ENCODE assay signal across 17 cellular contexts in the genomic region with DNA sequence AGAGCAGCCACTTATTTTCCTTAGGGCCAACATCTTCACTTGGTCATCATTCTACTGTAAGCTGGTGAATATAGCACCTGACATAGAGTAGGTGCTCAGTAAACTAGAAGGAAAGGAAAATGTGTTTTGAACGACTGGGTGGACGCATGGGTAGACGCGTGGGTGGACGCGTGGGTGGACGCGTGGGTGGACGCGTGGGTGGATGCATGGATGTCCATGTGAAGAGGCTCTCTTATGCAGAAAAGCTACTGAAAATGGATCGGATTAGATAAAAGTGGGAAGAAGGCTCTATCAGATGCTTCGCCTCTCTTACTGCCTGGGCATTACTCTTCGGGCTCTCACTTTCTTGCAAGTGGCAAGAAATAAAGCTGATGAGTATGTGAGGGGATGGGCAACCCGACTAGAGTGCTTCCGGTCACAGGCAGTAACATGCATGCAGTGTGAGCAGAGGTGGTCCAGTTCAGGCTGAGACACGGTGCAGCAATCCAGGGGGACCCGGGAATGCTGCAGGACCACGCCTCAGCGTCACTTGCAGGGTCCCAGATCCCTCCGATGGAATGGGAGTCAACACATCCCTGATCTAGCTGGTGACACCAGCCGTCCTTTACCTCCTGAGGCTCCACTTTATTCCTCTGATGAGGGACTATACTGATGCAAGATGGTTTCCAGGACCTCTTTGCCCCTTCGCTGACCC.
DNase-seq lines count a peak whose midpoint lies in the region; ATAC-seq, FAIRE-seq and TF ChIP-seq lines count a peak whose summit lies in the region.
"Had no signal": no experiment of that assay in that cellular context is flagged by ENCODE, and none has a peak within 500 bp of the region (broad histone marks: within the 10 kb centered on the region; RNA-seq: fewer than 3 reads in every experiment).

No MANE protein-coding gene starts in this region.

- H3K18ac ChIP-seq in H1 (ENCODE audit: extremely low read depth, low read length), result no peak overlapping the region

- H3K9me3 ChIP-seq in H1 (ENCODE audit: insufficient read depth in 2 of 2, low read depth in 1 of 2, low read length in 1 of 2) (no peaks in the 10 kb centered on the region), sigmoid colon (no peaks in the 10 kb centered on the region), PC-3 (ENCODE audit: low read length) (no peaks in the 10 kb centered on the region)
- H3K9me3 ChIP-seq: SJCRH30 had no signal

- intact Hi-C loops in sigmoid colon (cut with DNase I), result no loop called here
- intact Hi-C loops in PC-3 (cut with micrococcal nuclease), result loop anchor here (5.0 kb wide), 1 partner anchor 139 kb away; a partner anchor contains a TSS

- no peak for ATAC-seq in PC-3
- ATAC-seq: activated CD8-positive, alpha-beta T cell treated with anti-CD3 and anti-CD28 coated beads, Interleukin-2, amount 10 ng/mL, durations not matched to agents 7 days and 5 days; HCT116; T-helper 17 cell had no signal

- no peak overlapping the region for H2BK12ac ChIP-seq in H1 (ENCODE audit: low read depth, low read length)

- H3K23ac ChIP-seq in H1 (ENCODE audit: insufficient read length), result no peak overlapping the region

- H3K14ac ChIP-seq in H1 (ENCODE audit: insufficient read length), result no peak overlapping the region

- no peak overlapping the region for H2BK5ac ChIP-seq in H1 (ENCODE audit: low read depth, low read length)

- H2BK15ac ChIP-seq in H1 (ENCODE audit: low read length), result no peak overlapping the region

- H3K27me3 ChIP-seq in H1 (replicated peaks in 1 of 4; ENCODE audit: control insufficient read depth in 3 of 4, extremely low read depth in 1 of 4, insufficient read depth in 3 of 4, low read length in 3 of 4) (no peaks in the 10 kb centered on the region; a peak in 1 of 7 replicates), sigmoid colon (no peaks in the 10 kb centered on the region), PC-3 (ENCODE audit: low read length) (no peaks in the 10 kb centered on the region)
- H3K27me3 ChIP-seq: SJCRH30 had no signal

- TF ChIP-seq CTCF in H1 (IDR thresholded peaks at IDR 0.05; ENCODE audit: control extremely low read depth in 1 of 3, insufficient read depth in 1 of 3, low read depth in 1 of 3, low read length in 3 of 3) (no peak), sigmoid colon (IDR thresholded peaks at IDR 0.05) (no peak), PC-3 (conservative IDR thresholded peaks at IDR 0.05; ENCODE audit: low read depth, low read length) (no peak)

- H3K4me1 ChIP-seq in H1 (replicated peaks in 1 of 4; ENCODE audit: control insufficient read depth in 3 of 4, insufficient read depth in 4 of 4, low read length in 3 of 4), result no peaks in the 10 kb centered on the region; a peak in 1 of 7 replicates
- H3K4me1 ChIP-seq in sigmoid colon, result peaks cover 0 to 21% (median 17%) of the 10 kb centered on the region in 4 donors
- H3K4me1 ChIP-seq in PC-3 (ENCODE audit: insufficient read depth, low read length), result peaks cover 15% of the 10 kb centered on the region

- H2AFZ ChIP-seq in H1 (ENCODE audit: low read length) (no peak overlapping the region), PC-3 (ENCODE audit: low read length) (no peak overlapping the region)

- CTCF ChIA-PET in H1 (lab: Charles Lee; ENCODE audit: partially characterized antibody), result interaction anchor here (1.0 to 2.1 kb wide), 3 partner anchors 13 to 276 kb away, joined by 3 to 7 read pairs (median 3); no protein-coding TSS in a partner anchor
- CTCF ChIA-PET in PC-3 (lab: Charles Lee), result no interaction called here

- H3K9ac ChIP-seq in H1 (replicated peaks in 1 of 4; ENCODE audit: extremely low read depth in 1 of 4, low read depth in 3 of 4, low read length in 3 of 4) (no peak overlapping the region), PC-3 (ENCODE audit: low read length) (no peak overlapping the region)

- H3K79me2 ChIP-seq in H1 (ENCODE audit: control insufficient read depth in 1 of 2, insufficient read depth in 2 of 2, low read length in 2 of 2), result no peaks in the 10 kb centered on the region
- H3K79me2 ChIP-seq in PC-3 (ENCODE audit: low read length), result no peaks in the 10 kb centered on the region

- no peaks in the 10 kb centered on the region for H3K23me2 ChIP-seq in H1 (ENCODE audit: low read depth, low read length)

- no peak overlapping the region for H3K56ac ChIP-seq in H1 (replicated peaks; ENCODE audit: insufficient read length, low read depth, low read length)

- no peak overlapping the region for H2BK20ac ChIP-seq in H1 (ENCODE audit: low read length)

- no peak overlapping the region for H4K5ac ChIP-seq in H1 (ENCODE audit: insufficient read length, low read depth, low read length)

- POLR2A ChIA-PET in H1 (lab: Charles Lee; ENCODE audit: partially characterized antibody), result no interaction called here
- POLR2A ChIA-PET in PC-3 (lab: Charles Lee; ENCODE audit: unreplicated experiment), result no interaction called here

- peak overlapping the region; percentile 47; the same call in 1 of the 2 replicates for H4K8ac ChIP-seq in H1 (ENCODE audit: extremely low read depth, insufficient read depth, low read length)

- TF ChIP-seq POLR2A in H1 (IDR thresholded peaks at IDR 0.05; ENCODE audit: control extremely low read depth in 1 of 2, low read depth in 2 of 2, low read length in 2 of 2), result no peak
- TF ChIP-seq POLR2A in sigmoid colon (IDR thresholded peaks at IDR 0.05), result no peak

- no peaks in the 10 kb centered on the region for H3F3A ChIP-seq in PC-3 (ENCODE audit: low read length, unreplicated experiment)

- H3K79me1 ChIP-seq in H1 (ENCODE audit: low read depth, low read length), result no peaks in the 10 kb centered on the region

- no peaks in the 10 kb centered on the region for H3K36me3 ChIP-seq in H1 (ENCODE audit: control insufficient read depth in 2 of 4, insufficient read depth in 4 of 4, low read length in 3 of 4)
- H3K36me3 ChIP-seq in sigmoid colon, result no peaks in the 10 kb centered on the region
- no peaks in the 10 kb centered on the region for H3K36me3 ChIP-seq in PC-3 (ENCODE audit: low read depth, low read length)
- H3K36me3 ChIP-seq: SJCRH30 had no signal

- H4K20me1 ChIP-seq in H1 (replicated peaks in 1 of 2; ENCODE audit: control insufficient read depth in 1 of 2, insufficient read depth in 2 of 2, low read length in 2 of 2) (no peaks in the 10 kb centered on the region), PC-3 (ENCODE audit: low read length) (no peaks in the 10 kb centered on the region)

- TF ChIP-seq RAD21 in Ishikawa (IDR thresholded peaks at IDR 0.05; ENCODE audit: low read depth), result no peak
- TF ChIP-seq RAD21 in H1 (IDR thresholded peaks at IDR 0.05 in 1 of 2, conservative IDR thresholded peaks at IDR 0.05 in 1 of 2; ENCODE audit: low read depth in 2 of 2, low read length in 2 of 2), result no peak

- H3K27ac ChIP-seq in H1 (ENCODE audit: low read depth, low read length), result no peak overlapping the region
- H3K27ac ChIP-seq in sigmoid colon, result no peak overlapping the region
- no peak overlapping the region for H3K27ac ChIP-seq in PC-3 (ENCODE audit: low read length)
- H3K27ac ChIP-seq: SJCRH30 had no signal

- peak overlapping the region; percentile 54 for H4K91ac ChIP-seq in H1 (replicated peaks; ENCODE audit: insufficient read length, low read length)

- peak; percentile 8 for DNase-seq in activated naive CD4-positive, alpha-beta T cell treated with anti-CD3 and anti-CD28 coated beads, Interleukin-2, amount 50 U/mL, for 16 hours
- DNase-seq in activated naive CD4-positive, alpha-beta T cell treated with Interleukin-2 at 50 U/mL for 16 hours, result no peak
- DNase-seq in H1 (ENCODE audit: low read depth in 1 of 2, low spot score in 2 of 2) (no peak), sigmoid colon (peak; percentile 12), COLO668 (lab: John Stamatoyannopoulos, UW; ENCODE audit: unreplicated experiment) (no peak), PC-3 (no peak)
- DNase-seq: activated CD8-positive, alpha-beta T cell treated with anti-CD3 and anti-CD28 coated beads, Interleukin-2, amount 10 ng/mL, durations not matched to agents 7 days and 5 days; DMS79 treated with DMSO at 0.1 percent for 48 hours; mammary epithelial cell; NCI-H1417 treated with DMSO at 0.1 percent for 48 hours; NCI-H526; SJCRH30; stimulated activated CD4-positive, alpha-beta T cell treated with anti-CD3 and anti-CD28 coated beads, Interleukin-4, amount 100 ng/mL, for 4 hours; T-helper 17 cell had no signal

- WGBS in H1 (ENCODE audit: extremely low coverage in 1 of 2, insufficient coverage in 1 of 2, insufficient read length in 1 of 2, insufficient replicate concordance in 2 of 2, low coverage in 1 of 2, low lambda C conversion rate in 2 of 2, missing lambda C conversion rate in 1 of 2), 2 experiments, result 94% methylated on average over 22 of the region's 22 CpGs; no CpG with 5 or more reads in 1 of the 2 experiments
- WGBS in sigmoid colon, 2 donors, result 91 to 94% methylated on average over 22 of the region's 22 CpGs

- TF ChIP-seq EP300 in Ishikawa (IDR thresholded peaks at IDR 0.05; ENCODE audit: borderline replicate concordance) (no peak), H1 (IDR thresholded peaks at IDR 0.05; ENCODE audit: borderline replicate concordance in 1 of 2, low read depth in 2 of 2, low read length in 2 of 2) (no peak), sigmoid colon (IDR thresholded peaks at IDR 0.05) (no peak)

- H3K9me2 ChIP-seq in PC-3 (replicated peaks; ENCODE audit: low read length), result no peaks in the 10 kb centered on the region

- H3K4me2 ChIP-seq in H1 (ENCODE audit: insufficient read depth in 1 of 2, low read depth in 2 of 2, low read length in 2 of 2) (no peak overlapping the region), PC-3 (ENCODE audit: low read length) (no peak overlapping the region)
- H3K4me2 ChIP-seq: smooth muscle cell had no signal

- no peak overlapping the region for H2BK120ac ChIP-seq in H1 (replicated peaks; ENCODE audit: low read depth, low read length)

- FAIRE-seq in H1 (lab: Jason Lieb, UNC), result no peak

- H3K4ac ChIP-seq in H1 (replicated peaks; ENCODE audit: insufficient read length, low read depth, low read length), result no peak overlapping the region

- H2AK5ac ChIP-seq in H1 (ENCODE audit: low read depth, low read length), result no peak overlapping the region

- no TSS peak for BruUV-seq in PC-3 (replicated peaks; lab: Mats Ljungman, UMichigan)

- H3K4me3 ChIP-seq in H1 (ENCODE audit: extremely low read depth in 1 of 4, insufficient read depth in 2 of 4, low read depth in 3 of 4, low read length in 4 of 4), result no peak overlapping the region
- H3K4me3 ChIP-seq in sigmoid colon, result no peak overlapping the region
- H3K4me3 ChIP-seq in PC-3 (ENCODE audit: low read length), result no peak overlapping the region
- H3K4me3 ChIP-seq: SJCRH30, smooth muscle cell had no signal

TF ChIP-seq in Ishikawa, 13 proteins besides CTCF, POLR2A, EP300 and RAD21:
- 0 out of 2 replicates have a peak, but pooled peaks have one; percentile 30 for TF ChIP-seq EGR1 (IDR thresholded peaks at IDR 0.05)
- TF ChIP-seq, protein P1, sequence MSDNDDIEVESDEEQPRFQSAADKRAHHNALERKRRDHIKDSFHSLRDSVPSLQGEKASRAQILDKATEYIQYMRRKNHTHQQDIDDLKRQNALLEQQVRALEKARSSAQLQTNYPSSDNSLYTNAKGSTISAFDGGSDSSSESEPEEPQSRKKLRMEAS (IDR thresholded peaks at IDR 0.05), result no peak

TF ChIP-seq in H1, 55 proteins besides CTCF, POLR2A, EP300 and RAD21 (continues in another document):
- TF ChIP-seq NRF1 (IDR thresholded peaks at IDR 0.05; ENCODE audit: low read depth, low read length), result no peak
- no peak for TF ChIP-seq HDAC6 (IDR thresholded peaks at IDR 0.05; ENCODE audit: low read depth, low read length)
- TF ChIP-seq SP4 (IDR thresholded peaks at IDR 0.05; ENCODE audit: low read length), result no peak

Comparison
In these comparisons a context has a peak if more than half of its experiments do, and no peak if none do; other contexts are left out.
1. DNase-seq: peak in activated naive CD4-positive, alpha-beta T cell treated with anti-CD3 and anti-CD28 coated beads, Interleukin-2, amount 50 U/mL, for 16 hours (single experiment) and sigmoid colon (single experiment); none in activated naive CD4-positive, alpha-beta T cell treated with Interleukin-2 at 50 U/mL for 16 hours (single experiment), H1 (0 of 2), COLO668 (single experiment) and PC-3 (single experiment).